In genomic region chr19:47112166-47112663, GRCh38 we compare ENCODE assay signal across 1 cellular context.
TF ChIP-seq lines count a peak whose summit lies in the region.

No MANE protein-coding gene starts in this region.

TF ChIP-seq in HepG2, 621 proteins besides CTCF, POLR2A, EP300 and RAD21 (continued from another document and continues in another):
- TF ChIP-seq HMGXB3 (CRISPR knock-in tag; IDR thresholded peaks at IDR 0.05; ENCODE audit: borderline replicate concordance) (no peak), MLLT10 (CRISPR knock-in tag; IDR thresholded peaks at IDR 0.05) (no peak), PHF21A (CRISPR knock-in tag; IDR thresholded peaks at IDR 0.05) (no peak), ZNF432 (CRISPR knock-in tag; IDR thresholded peaks at IDR 0.05; ENCODE audit: borderline replicate concordance) (no peak; the same call in 1 of the 2 replicates), DMAP1 (CRISPR knock-in tag; IDR thresholded peaks at IDR 0.05) (peak; percentile 79), ZFP37 (CRISPR knock-in tag; IDR thresholded peaks at IDR 0.05; ENCODE audit: borderline replicate concordance) (no peak), ZNF773 (CRISPR knock-in tag; IDR thresholded peaks at IDR 0.05; ENCODE audit: borderline replicate concordance) (no peak), AKNA (CRISPR knock-in tag; IDR thresholded peaks at IDR 0.05; ENCODE audit: borderline replicate concordance) (no peak), GABPB1 (CRISPR knock-in tag; IDR thresholded peaks at IDR 0.05) (peak; percentile 79), SIX4 (CRISPR knock-in tag; IDR thresholded peaks at IDR 0.05) (no peak), KLF16 (CRISPR knock-in tag; IDR thresholded peaks at IDR 0.05) (peak in 1 of 2 experiments; percentile 48; a peak in 2 of 4 replicates), DRAP1 (CRISPR knock-in tag; IDR thresholded peaks at IDR 0.05) (peak; percentile 49), ZSCAN22 (CRISPR knock-in tag; IDR thresholded peaks at IDR 0.05) (peak; percentile 100), ZNF556 (CRISPR knock-in tag; IDR thresholded peaks at IDR 0.05; ENCODE audit: borderline replicate concordance) (0 out of 2 replicates have a peak, but pooled peaks have one; percentile 28), ERF (CRISPR knock-in tag; IDR thresholded peaks at IDR 0.05) (peak; percentile 21; the same call in 1 of the 2 replicates), ZNF124 (CRISPR knock-in tag; IDR thresholded peaks at IDR 0.05) (no peak), ZNF558 (CRISPR knock-in tag; IDR thresholded peaks at IDR 0.05; ENCODE audit: borderline replicate concordance) (peak; percentile 58; the same call in 1 of the 2 replicates), SOX13 (IDR thresholded peaks at IDR 0.05) (no peak), SOX13 (CRISPR knock-in tag; conservative IDR thresholded peaks at IDR 0.05 in 1 of 2, IDR thresholded peaks at IDR 0.05 in 1 of 2) (0 out of 4 replicates have a peak, but pooled peaks of 1 of the 2 experiments have one; percentile 23), POGZ (CRISPR knock-in tag; IDR thresholded peaks at IDR 0.05) (no peak; the same call in 1 of the 2 replicates), RXRB (CRISPR knock-in tag; IDR thresholded peaks at IDR 0.05; ENCODE audit: borderline replicate concordance) (peak; percentile 9; the same call in 1 of the 2 replicates), MAZ (IDR thresholded peaks at IDR 0.05; ENCODE audit: borderline replicate concordance, low read depth, low read length) (no peak; the same call in none of the 2 replicates), MAZ (CRISPR knock-in tag; IDR thresholded peaks at IDR 0.05; ENCODE audit: low read depth) (peak; percentile 69), ZFX (CRISPR knock-in tag; IDR thresholded peaks at IDR 0.05; ENCODE audit: low read depth) (no peak; the same call in 1 of the 2 replicates), MIER3 (CRISPR knock-in tag; IDR thresholded peaks at IDR 0.05; ENCODE audit: borderline replicate concordance) (peak; percentile 19; the same call in 1 of the 2 replicates), YY1 (IDR thresholded peaks at IDR 0.05; ENCODE audit: insufficient read depth, insufficient replicate concordance, low read depth, low read length) (peak; percentile 96)
- TF ChIP-seq, protein P1, sequence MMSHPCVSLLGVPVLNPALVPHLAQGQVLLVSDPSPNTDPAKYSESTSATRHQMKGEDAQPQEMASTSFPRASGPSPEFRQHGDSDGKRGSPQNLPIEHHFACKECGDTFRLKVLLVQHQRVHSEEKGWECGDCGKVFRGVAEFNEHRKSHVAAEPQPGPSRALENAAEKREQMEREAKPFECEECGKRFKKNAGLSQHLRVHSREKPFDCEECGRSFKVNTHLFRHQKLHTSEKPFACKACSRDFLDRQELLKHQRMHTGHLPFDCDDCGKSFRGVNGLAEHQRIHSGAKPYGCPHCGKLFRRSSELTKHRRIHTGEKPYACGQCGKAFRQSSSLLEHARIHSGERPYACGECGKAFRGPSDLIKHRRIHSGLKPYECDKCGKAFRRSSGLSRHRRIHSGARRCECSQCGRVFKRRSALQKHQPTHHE (CRISPR knock-in tag; IDR thresholded peaks at IDR 0.05; ENCODE audit: borderline replicate concordance), result no peak
- TF ChIP-seq, protein P2, sequence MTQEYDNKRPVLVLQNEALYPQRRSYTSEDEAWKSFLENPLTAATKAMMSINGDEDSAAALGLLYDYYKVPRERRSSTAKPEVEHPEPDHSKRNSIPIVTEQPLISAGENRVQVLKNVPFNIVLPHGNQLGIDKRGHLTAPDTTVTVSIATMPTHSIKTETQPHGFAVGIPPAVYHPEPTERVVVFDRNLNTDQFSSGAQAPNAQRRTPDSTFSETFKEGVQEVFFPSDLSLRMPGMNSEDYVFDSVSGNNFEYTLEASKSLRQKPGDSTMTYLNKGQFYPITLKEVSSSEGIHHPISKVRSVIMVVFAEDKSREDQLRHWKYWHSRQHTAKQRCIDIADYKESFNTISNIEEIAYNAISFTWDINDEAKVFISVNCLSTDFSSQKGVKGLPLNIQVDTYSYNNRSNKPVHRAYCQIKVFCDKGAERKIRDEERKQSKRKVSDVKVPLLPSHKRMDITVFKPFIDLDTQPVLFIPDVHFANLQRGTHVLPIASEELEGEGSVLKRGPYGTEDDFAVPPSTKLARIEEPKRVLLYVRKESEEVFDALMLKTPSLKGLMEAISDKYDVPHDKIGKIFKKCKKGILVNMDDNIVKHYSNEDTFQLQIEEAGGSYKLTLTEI (CRISPR knock-in tag; conservative IDR thresholded peaks at IDR 0.05), result no peak
- TF ChIP-seq, protein P3, sequence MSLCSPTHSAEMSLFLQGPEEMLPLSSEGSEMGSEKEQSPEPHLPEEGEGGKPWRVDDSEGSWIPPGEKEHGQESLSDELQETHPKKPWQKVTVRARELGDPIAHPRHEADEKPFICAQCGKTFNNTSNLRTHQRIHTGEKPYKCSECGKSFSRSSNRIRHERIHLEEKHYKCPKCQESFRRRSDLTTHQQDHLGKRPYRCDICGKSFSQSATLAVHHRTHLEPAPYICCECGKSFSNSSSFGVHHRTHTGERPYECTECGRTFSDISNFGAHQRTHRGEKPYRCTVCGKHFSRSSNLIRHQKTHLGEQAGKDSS (CRISPR knock-in tag; IDR thresholded peaks at IDR 0.05; ENCODE audit: borderline replicate concordance, low read depth), result 0 out of 2 replicates have a peak, but pooled peaks have one; percentile 17
- TF ChIP-seq, protein P4, sequence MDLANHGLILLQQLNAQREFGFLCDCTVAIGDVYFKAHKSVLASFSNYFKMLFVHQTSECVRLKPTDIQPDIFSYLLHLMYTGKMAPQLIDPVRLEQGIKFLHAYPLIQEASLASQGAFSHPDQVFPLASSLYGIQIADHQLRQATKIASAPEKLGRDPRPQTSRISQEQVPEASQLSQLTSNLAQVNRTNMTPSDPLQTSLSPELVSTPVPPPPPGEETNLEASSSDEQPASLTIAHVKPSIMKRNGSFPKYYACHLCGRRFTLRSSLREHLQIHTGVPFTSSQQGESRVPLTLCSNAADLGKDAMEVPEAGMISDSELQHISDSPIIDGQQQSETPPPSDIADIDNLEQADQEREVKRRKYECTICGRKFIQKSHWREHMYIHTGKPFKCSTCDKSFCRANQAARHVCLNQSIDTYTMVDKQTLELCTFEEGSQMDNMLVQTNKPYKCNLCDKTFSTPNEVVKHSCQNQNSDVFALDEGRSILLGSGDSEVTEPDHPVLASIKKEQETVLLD (CRISPR knock-in tag; IDR thresholded peaks at IDR 0.05; ENCODE audit: low read depth), result peak; percentile 78; the same call in 1 of the 2 replicates
- TF ChIP-seq, protein P5, sequence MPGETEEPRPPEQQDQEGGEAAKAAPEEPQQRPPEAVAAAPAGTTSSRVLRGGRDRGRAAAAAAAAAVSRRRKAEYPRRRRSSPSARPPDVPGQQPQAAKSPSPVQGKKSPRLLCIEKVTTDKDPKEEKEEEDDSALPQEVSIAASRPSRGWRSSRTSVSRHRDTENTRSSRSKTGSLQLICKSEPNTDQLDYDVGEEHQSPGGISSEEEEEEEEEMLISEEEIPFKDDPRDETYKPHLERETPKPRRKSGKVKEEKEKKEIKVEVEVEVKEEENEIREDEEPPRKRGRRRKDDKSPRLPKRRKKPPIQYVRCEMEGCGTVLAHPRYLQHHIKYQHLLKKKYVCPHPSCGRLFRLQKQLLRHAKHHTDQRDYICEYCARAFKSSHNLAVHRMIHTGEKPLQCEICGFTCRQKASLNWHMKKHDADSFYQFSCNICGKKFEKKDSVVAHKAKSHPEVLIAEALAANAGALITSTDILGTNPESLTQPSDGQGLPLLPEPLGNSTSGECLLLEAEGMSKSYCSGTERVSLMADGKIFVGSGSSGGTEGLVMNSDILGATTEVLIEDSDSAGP (CRISPR knock-in tag; IDR thresholded peaks at IDR 0.05; ENCODE audit: borderline replicate concordance), result 0 out of 2 replicates have a peak, but pooled peaks have one; percentile 10
- TF ChIP-seq, protein P6, sequence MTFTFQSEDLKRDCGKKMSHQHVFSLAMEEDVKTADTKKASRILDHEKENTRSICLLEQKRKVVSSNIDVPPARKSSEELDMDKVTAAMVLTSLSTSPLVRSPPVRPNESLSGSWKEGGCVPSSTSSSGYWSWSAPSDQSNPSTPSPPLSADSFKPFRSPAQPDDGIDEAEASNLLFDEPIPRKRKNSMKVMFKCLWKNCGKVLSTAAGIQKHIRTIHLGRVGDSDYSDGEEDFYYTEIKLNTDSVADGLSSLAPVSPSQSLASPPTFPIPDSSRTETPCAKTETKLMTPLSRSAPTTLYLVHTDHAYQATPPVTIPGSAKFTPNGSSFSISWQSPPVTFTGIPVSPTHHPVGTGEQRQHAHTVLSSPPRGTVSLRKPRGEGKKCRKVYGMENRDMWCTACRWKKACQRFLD (CRISPR knock-in tag; IDR thresholded peaks at IDR 0.05; ENCODE audit: borderline replicate concordance), result no peak
